Comparison of ENCODE assay signal across 9 cellular contexts in genomic region chr4:8274772-8275241, GRCh38. TPM values are rescaled to one million over a fixed set of nuclear protein-coding genes. Genes with fewer than 3 reads are reported as not detected.
DNase-seq lines count a peak whose midpoint lies in the region; ATAC-seq, FAIRE-seq and TF ChIP-seq lines count a peak whose summit lies in the region.
"Had no signal": no experiment of that assay in that cellular context is flagged by ENCODE, and none has a peak within 500 bp of the region (broad histone marks: within the 10 kb centered on the region; RNA-seq: fewer than 3 reads in every experiment).

No MANE protein-coding gene starts in this region.

- H3K9me3 ChIP-seq in MG63 (no peaks in the 10 kb centered on the region), HepG2 (ENCODE audit: low read length) (no peaks in the 10 kb centered on the region), tibial nerve (no peaks in the 10 kb centered on the region)

- H3K4me2 ChIP-seq in HepG2 (ENCODE audit: low read depth, low read length) = no peak overlapping the region
- H3K4me2 ChIP-seq in GM23338 = no peak overlapping the region

- no TSS peak for BruUV-seq in HepG2 (replicated peaks; lab: Mats Ljungman, UMichigan)

- no peak overlapping the region for H3K4me3 Mint-ChIP-seq in GM23338
- no peak overlapping the region for H3K4me3 Mint-ChIP-seq in activated CD8-positive, alpha-beta T cell treated with anti-CD3 and anti-CD28 coated beads for 36 hours

- H3K27ac ChIP-seq in HepG2 (ENCODE audit: extremely low read length, insufficient read depth, low read length) = no peak overlapping the region
- H3K27ac ChIP-seq in tibial nerve = peak overlapping the region in 1 of 4 donors; percentile 46
- H3K27ac ChIP-seq in GM23338 (ENCODE audit: low read depth) = no peak overlapping the region

- H3K4me1 ChIP-seq in HepG2 (ENCODE audit: insufficient read depth, low read length) (peaks cover 9% of the 10 kb centered on the region; the same call in 1 of the 2 replicates), tibial nerve (peaks cover 0 to 75% (median 8%) of the 10 kb centered on the region in 4 donors), GM23338 (ENCODE audit: insufficient read depth) (no peaks in the 10 kb centered on the region)

- H3K9me3 Mint-ChIP-seq in GM23338 = no peaks in the 10 kb centered on the region
- H3K9me3 Mint-ChIP-seq in activated CD8-positive, alpha-beta T cell treated with anti-CD3 and anti-CD28 coated beads for 36 hours = no peaks in the 10 kb centered on the region

- H4K20me1 ChIP-seq in HepG2 (ENCODE audit: insufficient read depth, low read length) (no peaks in the 10 kb centered on the region), GM23338 (replicated peaks; ENCODE audit: insufficient read depth) (no peaks in the 10 kb centered on the region)

- no peak overlapping the region for H3K9ac ChIP-seq in HepG2 (ENCODE audit: insufficient read depth, low read depth, low read length)

- no peak for FAIRE-seq in HepG2 (lab: Jason Lieb, UNC)

- TF ChIP-seq EP300 in HepG2 (IDR thresholded peaks at IDR 0.05; ENCODE audit: low read depth in 2 of 2, low read length in 2 of 2) (no peak), HepG2 (CRISPR knock-in tag; IDR thresholded peaks at IDR 0.05; ENCODE audit: borderline replicate concordance) (no peak), tibial nerve (IDR thresholded peaks at IDR 0.05) (peak in 1 of 2 donors; percentile 44)

- intact Hi-C loops in HepG2 (cut with micrococcal nuclease; ENCODE audit: unreplicated experiment) = no loop called here
- intact Hi-C loops in activated CD8-positive, alpha-beta T cell treated with anti-CD3 and anti-CD28 coated beads for 36 hours (cut with micrococcal nuclease) = no loop called here

- WGBS in HepG2 (ENCODE audit: low lambda C conversion rate) = 0% methylated on average over 2 of the region's 12 CpGs
- WGBS in tibial nerve, 2 donors = 26 to 50% methylated on average over 4 to 10 of the region's 12 CpGs

- no peaks in the 10 kb centered on the region for H3K9me2 ChIP-seq in GM23338 (ENCODE audit: insufficient read depth)

- CTCF ChIA-PET in HepG2 (lab: Yijun Ruan, JAX; ENCODE audit: low intra/inter-chr PET ratio, low total read pairs) = no interaction called here
- CTCF ChIA-PET in activated CD8-positive, alpha-beta T cell treated with anti-CD3 and anti-CD28 coated beads for 36 hours (lab: Charles Lee) = interaction anchor here (2.1 kb wide), 1 partner anchor 8 kb away, joined by 8 read pairs; no protein-coding TSS in a partner anchor

- TF ChIP-seq CTCF in HepG2 (CRISPR knock-in tag; IDR thresholded peaks at IDR 0.05) (peak; percentile 43), tibial nerve (IDR thresholded peaks at IDR 0.05) (peak in 3 of 5 experiments; percentile 14 to 54 (median 14)), GM23338 (conservative IDR thresholded peaks at IDR 0.05; ENCODE audit: low read depth in 2 of 2) (no peak)
- TF ChIP-seq CTCF in activated CD8-positive, alpha-beta T cell treated with anti-CD3 and anti-CD28 coated beads for 36 hours (IDR thresholded peaks at IDR 0.05) = no peak

- POLR2A ChIA-PET in HepG2 (lab: Yijun Ruan, JAX) = no interaction called here
- POLR2A ChIA-PET in activated CD8-positive, alpha-beta T cell treated with anti-CD3 and anti-CD28 coated beads for 36 hours (lab: Charles Lee) = no interaction called here

- no peak for TF ChIP-seq POLR2A in HepG2 (IDR thresholded peaks at IDR 0.05; ENCODE audit: insufficient read depth in 1 of 2, low read depth in 2 of 2, low read length in 2 of 2)
- TF ChIP-seq POLR2A in tibial nerve (IDR thresholded peaks at IDR 0.05) = no peak

- H2AFZ ChIP-seq in HepG2 (ENCODE audit: low read length) = no peak overlapping the region
- H2AFZ ChIP-seq in GM23338 = no peak overlapping the region

- in situ Hi-C loops in HepG2 (cut with HindIII; ENCODE audit: extremely low pct_ligation_motif_present, low pct_unique_long_range_greater_than_20kb) = no loop called here

- no peaks in the 10 kb centered on the region for H3F3A ChIP-seq in GM23338 (replicated peaks; ENCODE audit: low read depth)

- peak; percentile 92 for DNase-seq in MG63
- DNase-seq in cerebellar cortex (ENCODE audit: low spot score) = peak; percentile 6
- no peak for DNase-seq in HepG2 (ENCODE audit: low spot score)
- DNase-seq in tibial nerve (ENCODE audit: low spot score in 2 of 2) = peak; percentile 82 to 83
- no peak for DNase-seq in GM23338 (ENCODE audit: low spot score)
- DNase-seq in activated CD8-positive, alpha-beta T cell treated with anti-CD3 and anti-CD28 coated beads for 36 hours = no peak

- peaks cover 33% of the 10 kb centered on the region for H3K27me3 Mint-ChIP-seq in GM23338 (ENCODE audit: insufficient read depth, low read depth, poor library complexity)
- H3K27me3 Mint-ChIP-seq in activated CD8-positive, alpha-beta T cell treated with anti-CD3 and anti-CD28 coated beads for 36 hours = peaks cover 17% of the 10 kb centered on the region

- H3K79me2 ChIP-seq in HepG2 (ENCODE audit: insufficient read depth, low read length) (no peaks in the 10 kb centered on the region), GM23338 (replicated peaks; ENCODE audit: insufficient read depth) (no peaks in the 10 kb centered on the region)

- no peak overlapping the region for H3K27ac Mint-ChIP-seq in GM23338
- H3K27ac Mint-ChIP-seq in activated CD8-positive, alpha-beta T cell treated with anti-CD3 and anti-CD28 coated beads for 36 hours = no peak overlapping the region

- H3K36me3 ChIP-seq in MG63 = no peaks in the 10 kb centered on the region
- no peaks in the 10 kb centered on the region for H3K36me3 ChIP-seq in HepG2 (replicated peaks in 1 of 2; ENCODE audit: control insufficient read depth in 1 of 2, insufficient read depth in 2 of 2, low read length in 2 of 2)
- no peaks in the 10 kb centered on the region for H3K36me3 ChIP-seq in tibial nerve
- no peaks in the 10 kb centered on the region for H3K36me3 ChIP-seq in GM23338 (ENCODE audit: insufficient read depth)

- H3K4me3 ChIP-seq in MG63 (no peak overlapping the region), HepG2 (replicated peaks in 1 of 3; ENCODE audit: insufficient read depth in 1 of 3, low read depth in 2 of 3, low read length in 3 of 3) (no peak overlapping the region), tibial nerve (no peak overlapping the region), GM23338 (no peak overlapping the region)

- no peaks in the 10 kb centered on the region for H3K36me3 Mint-ChIP-seq in GM23338 (ENCODE audit: low read depth)
- no peaks in the 10 kb centered on the region for H3K36me3 Mint-ChIP-seq in activated CD8-positive, alpha-beta T cell treated with anti-CD3 and anti-CD28 coated beads for 36 hours (ENCODE audit: low read depth)

- ATAC-seq in HepG2 (peak; percentile 47), GM23338 (no peak; the same call in 2 of the 3 replicates), GM18502 (IDR thresholded peaks at IDR 0.05; ENCODE audit: poor library complexity, unreplicated experiment) (no peak), HG02623 (IDR thresholded peaks at IDR 0.05; ENCODE audit: unreplicated experiment) (no peak)
- no peak for ATAC-seq in activated CD8-positive, alpha-beta T cell treated with anti-CD3 and anti-CD28 coated beads for 36 hours

- no peak for TF ChIP-seq RAD21 in HepG2 (CRISPR knock-in tag; IDR thresholded peaks at IDR 0.05)

- H3K27me3 ChIP-seq in MG63 (no peaks in the 10 kb centered on the region), HepG2 (ENCODE audit: control insufficient read depth in 1 of 2, insufficient read depth in 2 of 2, low read length in 2 of 2) (peaks cover 17 to 72% of the 10 kb centered on the region in 2 experiments), tibial nerve (peaks cover 0 to 14% of the 10 kb centered on the region in 2 donors), GM23338 (ENCODE audit: insufficient read depth) (peaks cover 17% of the 10 kb centered on the region)

- 0 out of 3 replicates have a peak, but pooled peaks cover 2% of the 10 kb centered on the region for H3K4me1 Mint-ChIP-seq in GM23338
- H3K4me1 Mint-ChIP-seq in activated CD8-positive, alpha-beta T cell treated with anti-CD3 and anti-CD28 coated beads for 36 hours (ENCODE audit: low read depth) = no peaks in the 10 kb centered on the region

TF ChIP-seq in HepG2, 621 proteins besides CTCF, POLR2A, EP300 and RAD21 (continues in another document):
- TF ChIP-seq SRY (CRISPR knock-in tag; IDR thresholded peaks at IDR 0.05) (no peak), CEBPB (IDR thresholded peaks at IDR 0.05; ENCODE audit: borderline replicate concordance, low read depth, low read length) (peak; percentile 36; the same call in 1 of the 2 replicates), STAG1 (CRISPR knock-in tag; IDR thresholded peaks at IDR 0.05) (peak; percentile 34)

TF ChIP-seq in GM23338, 12 proteins besides CTCF, POLR2A, EP300 and RAD21 (continues in another document):
- TF ChIP-seq STAT1 (IDR thresholded peaks at IDR 0.05; ENCODE audit: unreplicated experiment) = no peak
- TF ChIP-seq NANOG (IDR thresholded peaks at IDR 0.05; ENCODE audit: borderline replicate concordance) = no peak
- TF ChIP-seq EZH2 (IDR thresholded peaks at IDR 0.05; ENCODE audit: low read depth, unreplicated experiment) = no peak

RNA-seq across cellular contexts. Expression of gene HTRA3, which starts 5.3 kb away (rescaled TPM):
- 0.15 and 1.3 TPM in 2 replicates for total RNA-seq in MG63 (2014; rRNA removed; shearing (Covaris generic); ENCODE audit: low replicate concordance)
- not detected in 2 replicates for total RNA-seq in HepG2 (2016; rRNA removed; fragmentation: Illumina TruSeq; extraction: Trizol)
- total RNA-seq in HepG2 (2016; cell fraction: cytosol; rRNA removed; fragmentation: Illumina TruSeq; extraction: Trizol; ENCODE audit: low read depth) = not detected in 2 replicates
- total RNA-seq in HepG2 (2016; cell fraction: insoluble cytoplasmic fraction; rRNA removed; fragmentation: Illumina TruSeq; extraction: Trizol) = 0.04 TPM in 1 of 2 replicates, not detected in the other
- not detected in 2 replicates for total RNA-seq in HepG2 (2016; cell fraction: membrane; rRNA removed; fragmentation: Illumina TruSeq; extraction: Trizol)
- total RNA-seq in HepG2 (2016; cell fraction: nucleus; rRNA removed; fragmentation: Illumina TruSeq; extraction: Trizol) = not detected in 2 replicates
- polyA plus RNA-seq in HepG2 (2011; rRNA removed) = 0.16 and 0.17 TPM in 2 replicates
- 0.12 and 0.31 TPM in 2 replicates for polyA plus RNA-seq in HepG2 (2011; cell fraction: cytosol; rRNA removed)
- polyA plus RNA-seq in HepG2 (2011; cell fraction: nucleus; rRNA removed) = 0.12 and 0.19 TPM in 2 replicates
- not detected in 2 replicates for polyA plus RNA-seq in HepG2 (2012)
- 0.07 TPM in 1 of 2 replicates, not detected in the other for polyA plus RNA-seq in HepG2 (2016; cell fraction: cytosol; fragmentation: Illumina TruSeq; extraction: Trizol; ENCODE audit: low read depth)
- polyA plus RNA-seq in HepG2 (2016; cell fraction: insoluble cytoplasmic fraction; fragmentation: Illumina TruSeq; extraction: Trizol; ENCODE audit: low read depth) = not detected in 2 replicates
- polyA plus RNA-seq in HepG2 (2016; cell fraction: membrane; fragmentation: Illumina TruSeq; extraction: Trizol; ENCODE audit: low read depth) = not detected in 2 replicates
- not detected in 2 replicates for polyA plus RNA-seq in HepG2 (2016; cell fraction: nucleus; fragmentation: Illumina TruSeq; extraction: Trizol; ENCODE audit: insufficient read depth, low read depth)
- 0.18 and 0.47 TPM in 2 replicates for polyA minus RNA-seq in HepG2 (2011; rRNA and poly(A)+ RNA removed; ENCODE audit: low replicate concordance)
- not detected in 2 replicates for polyA minus RNA-seq in HepG2 (2011; cell fraction: cytosol; rRNA and poly(A)+ RNA removed)
- polyA minus RNA-seq in HepG2 (2011; cell fraction: nucleus; rRNA and poly(A)+ RNA removed) = not detected in 2 replicates
- 10 to 100 TPM; 34.9 to 54.3 (median 43.5) TPM for total RNA-seq in tibial nerve
- total RNA-seq in GM23338 (2014; rRNA removed; shearing (Covaris generic)) = 1.8 and 3.6 TPM in 2 replicates
- 1.3 and 1.4 TPM in 2 replicates for polyA plus RNA-seq in GM23338 (2016; fragmentation: Nextera tagmentation; extraction: Ambion mirVana)
- total RNA-seq in activated CD8-positive, alpha-beta T cell treated with anti-CD3 and anti-CD28 coated beads for 36 hours = under 1 TPM in 1 of 2 experiments, not detected in 1; 0.11 TPM
- polyA plus RNA-seq: neural cell had no signal

Comparison
In these comparisons a context has a peak if more than half of its experiments do, and no peak if none do; other contexts are left out.
1. DNase-seq: peak in MG63 (single experiment), cerebellar cortex (single experiment) and tibial nerve (2 of 2); none in HepG2 (single experiment), GM23338 (single experiment) and activated CD8-positive, alpha-beta T cell treated with anti-CD3 and anti-CD28 coated beads for 36 hours (single experiment).
2. CTCF ChIP-seq: peak in HepG2 (single experiment) and tibial nerve (3 of 5); none in GM23338 (0 of 2) and activated CD8-positive, alpha-beta T cell treated with anti-CD3 and anti-CD28 coated beads for 36 hours (single experiment).